ENCODE assay signal across 24 cellular contexts in the genomic region with DNA sequence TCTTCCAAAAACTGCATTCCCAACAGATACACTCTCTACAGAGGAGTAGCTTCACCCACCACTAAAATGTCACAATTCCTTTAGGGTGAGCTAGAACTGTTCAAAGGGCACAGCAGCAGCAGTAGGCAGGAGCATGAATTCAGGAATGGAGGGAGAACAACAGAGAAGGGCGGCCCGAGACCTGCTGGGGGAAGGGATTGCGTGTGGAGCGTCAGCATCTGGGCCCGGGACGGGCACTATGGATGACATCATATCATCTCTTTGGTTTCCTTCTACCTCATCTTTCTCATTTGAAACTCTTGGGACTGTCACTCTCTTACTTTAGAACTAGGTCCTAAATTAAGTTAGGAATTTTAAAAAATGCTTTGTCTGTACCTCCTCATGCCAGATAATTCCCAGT.
"Had no signal": no experiment of that assay in that cellular context is flagged by ENCODE, and none has a peak within 500 bp of the region (broad histone marks: within the 10 kb centered on the region; RNA-seq: fewer than 3 reads in every experiment).

No MANE protein-coding gene starts in this region.

- H3K36me3 ChIP-seq: esophagus squamous epithelium, left lung had no signal

- H3K4me3 Mint-ChIP-seq: mesothelial cell of epicardium, naive B cell had no signal

- FAIRE-seq: colon, endothelial cell of umbilical vein, islet of Langerhans, keratinocyte had no signal

- ATAC-seq: gastrocnemius medialis, heart right ventricle, left cardiac atrium, left lung, left ventricle myocardium superior, lower lobe of right lung, mucosa of descending colon had no signal

- H3K27ac Mint-ChIP-seq: mesothelial cell of epicardium, naive B cell had no signal

- H3K27ac ChIP-seq: coronary artery, esophagus squamous epithelium, gastrocnemius medialis, left lung, lower lobe of right lung had no signal

- H3K36me3 Mint-ChIP-seq: naive B cell had no signal

- H3K9me3 Mint-ChIP-seq: mesothelial cell of epicardium, naive B cell had no signal

- H3K4me3 ChIP-seq: coronary artery, dorsolateral prefrontal cortex, esophagus squamous epithelium, gastrocnemius medialis, heart right ventricle, left lung, lower lobe of right lung, mucosa of descending colon had no signal

- H3K27me3 ChIP-seq: dorsolateral prefrontal cortex, esophagus squamous epithelium, gastrocnemius medialis, heart right ventricle, left lung had no signal

- DNase-seq: dermis blood vessel endothelial cell; dorsolateral prefrontal cortex; effector CD4-positive, alpha-beta T cell; effector memory CD4-positive, alpha-beta T cell; esophagus squamous epithelium; foreskin fibroblast; foreskin melanocyte; gastrocnemius medialis; glutamatergic neuron; head of caudate nucleus; heart right ventricle; hippocampal formation; left cardiac atrium; left lung; left ventricle myocardium superior; lower lobe of right lung; mucosa of descending colon; naive B cell had no signal

- H3K9me3 ChIP-seq: esophagus squamous epithelium, gastrocnemius medialis, heart right ventricle, left lung, lower lobe of right lung, mucosa of descending colon had no signal

- H3K4me1 Mint-ChIP-seq: naive B cell had no signal
